Comparison of ENCODE assay signal across 33 cellular contexts in the genomic region with DNA sequence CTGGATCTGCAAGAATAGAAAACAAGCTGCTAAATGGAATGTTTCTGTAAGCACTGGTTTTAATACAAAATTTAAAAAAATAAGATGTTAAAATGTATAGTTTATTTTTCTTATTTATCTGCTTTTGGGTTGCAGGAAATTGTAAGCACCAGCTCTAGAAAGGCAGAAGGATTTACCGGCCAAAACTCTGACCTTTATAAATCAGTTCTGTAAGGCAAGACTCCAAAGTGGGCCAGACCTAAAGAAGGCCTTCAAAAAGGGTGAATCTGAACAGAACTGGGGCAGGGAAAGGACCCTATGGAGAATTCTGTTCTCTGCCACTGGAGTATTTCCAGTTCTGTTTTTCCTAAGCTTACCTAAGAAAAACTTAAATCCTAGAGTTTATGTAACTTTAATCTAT. TPM values are rescaled to one million over a fixed set of nuclear protein-coding genes. Genes with fewer than 3 reads are reported as not detected.
DNase-seq lines count a peak whose midpoint lies in the region; ATAC-seq and TF ChIP-seq lines count a peak whose summit lies in the region.
"Had no signal": no experiment of that assay in that cellular context is flagged by ENCODE, and none has a peak within 500 bp of the region (broad histone marks: within the 10 kb centered on the region; RNA-seq: fewer than 3 reads in every experiment).

No MANE protein-coding gene starts in this region.

- peak; percentile 80 for ATAC-seq in Right ventricle myocardium superior (ENCODE audit: poor library complexity)
- ATAC-seq in left ventricle myocardium superior, result peak; percentile 54
- no peak for ATAC-seq in left cardiac atrium
- ATAC-seq: A549; CD8-positive, alpha-beta T cell had no signal

- H3K9me3 ChIP-seq in left ventricle myocardium inferior (replicated peaks) (no peaks in the 10 kb centered on the region), right atrium auricular region (no peaks in the 10 kb centered on the region)
- H3K9me3 ChIP-seq: A549, BE2C, Caco-2 had no signal

- H3K4me1 ChIP-seq in left ventricle myocardium inferior, result peaks cover 40% of the 10 kb centered on the region
- peaks cover 0 to 8% of the 10 kb centered on the region in 2 donors for H3K4me1 ChIP-seq in right atrium auricular region
- H3K4me1 ChIP-seq: A549; BE2C; BLaER1; BLaER1 treated with 17β-estradiol and CSF1 and Interleukin-3, amounts not matched to agents 10 nM and 100 nM; Caco-2 had no signal

- H3K27me3 ChIP-seq in left ventricle myocardium inferior (ENCODE audit: low read depth), result no peaks in the 10 kb centered on the region
- H3K27me3 ChIP-seq in right atrium auricular region, result no peaks in the 10 kb centered on the region
- H3K27me3 ChIP-seq: BE2C; BLaER1; BLaER1 treated with 17β-estradiol and CSF1 and Interleukin-3, amounts not matched to agents 10 nM and 100 nM had no signal

- peak overlapping the region; percentile 15 for H3K27ac ChIP-seq in left ventricle myocardium inferior (replicated peaks)
- H3K27ac ChIP-seq in right atrium auricular region, result no peak overlapping the region
- H3K27ac ChIP-seq: 22Rv1; A549; BLaER1; BLaER1 treated with 17β-estradiol and CSF1 and Interleukin-3, amounts not matched to agents 10 nM and 100 nM; C4-2B had no signal

- no peak for TF ChIP-seq CTCF in left ventricle myocardium inferior (IDR thresholded peaks at IDR 0.05; ENCODE audit: borderline replicate concordance)
- TF ChIP-seq CTCF in right atrium auricular region (IDR thresholded peaks at IDR 0.05), result no peak

- DNase-seq in Right ventricle myocardium superior (no peak), cardiac septum (ENCODE audit: low spot score) (no peak), left ventricle myocardium inferior (no peak), right atrium auricular region (ENCODE audit: low spot score) (no peak), left ventricle myocardium superior (no peak), left cardiac atrium (no peak), cerebellum (ENCODE audit: low spot score) (peak; percentile 6)
- no peak for DNase-seq in stimulated activated CD4-positive, alpha-beta T cell treated with anti-CD3 and anti-CD28 coated beads, Interleukin-4, amount 100 ng/mL, for 1 hour
- DNase-seq: 8988T; ACHN; AML-193; BE2C; C1 segment of cervical spinal cord; Caco-2; Calu3; CD4-positive, alpha-beta memory T cell; CD4-positive, alpha-beta T cell; CD4-positive, CD25-positive, alpha-beta regulatory T cell; CD8-positive, alpha-beta memory T cell; CD8-positive, alpha-beta T cell; COR-L47; DMS 273 treated with DMSO at 0.1 percent for 48 hours; DMS153; DMS53; DMS79; DMS79 treated with DMSO at 0.1 percent for 48 hours; DND-41; EL had no signal

- intact Hi-C loops in Right ventricle myocardium superior (cut with DNase I) (no loop called here), cardiac septum (cut with DNase I) (no loop called here), left ventricle myocardium inferior (cut with micrococcal nuclease) (no loop called here), left ventricle myocardium superior (cut with micrococcal nuclease) (no loop called here), left cardiac atrium (cut with DNase I) (no loop called here)

- peaks cover 48% of the 10 kb centered on the region for H3K36me3 ChIP-seq in left ventricle myocardium inferior
- H3K36me3 ChIP-seq in right atrium auricular region, result peaks cover 19% of the 10 kb centered on the region

- H3K4me3 ChIP-seq in left ventricle myocardium inferior (no peak overlapping the region), right atrium auricular region (no peak overlapping the region)
- H3K4me3 ChIP-seq: A549; BLaER1; BLaER1 treated with 17β-estradiol and CSF1 and Interleukin-3, amounts not matched to agents 10 nM and 100 nM had no signal

RNA-seq across cellular contexts. Expression of gene ZNF100, which starts 19.3 kb away (rescaled TPM):
- total RNA-seq in Right ventricle myocardium superior (8.0 TPM), cardiac septum (8.0 TPM), left ventricle myocardium inferior (4.6 TPM), right atrium auricular region (1 to 10 TPM; 2.2 to 2.8 TPM), left ventricle myocardium superior (6.3 TPM), left cardiac atrium (1 to 10 TPM; 7.2 to 9.2 TPM), cerebellum (15.0 TPM)

Comparison
In these comparisons a context has a peak if more than half of its experiments do, and no peak if none do; other contexts are left out.
1. ATAC-seq: peak in Right ventricle myocardium superior (single experiment) and left ventricle myocardium superior (single experiment); none in left cardiac atrium (0 of 2).